Comparison of ENCODE assay signal across 7 cellular contexts in the genomic region with DNA sequence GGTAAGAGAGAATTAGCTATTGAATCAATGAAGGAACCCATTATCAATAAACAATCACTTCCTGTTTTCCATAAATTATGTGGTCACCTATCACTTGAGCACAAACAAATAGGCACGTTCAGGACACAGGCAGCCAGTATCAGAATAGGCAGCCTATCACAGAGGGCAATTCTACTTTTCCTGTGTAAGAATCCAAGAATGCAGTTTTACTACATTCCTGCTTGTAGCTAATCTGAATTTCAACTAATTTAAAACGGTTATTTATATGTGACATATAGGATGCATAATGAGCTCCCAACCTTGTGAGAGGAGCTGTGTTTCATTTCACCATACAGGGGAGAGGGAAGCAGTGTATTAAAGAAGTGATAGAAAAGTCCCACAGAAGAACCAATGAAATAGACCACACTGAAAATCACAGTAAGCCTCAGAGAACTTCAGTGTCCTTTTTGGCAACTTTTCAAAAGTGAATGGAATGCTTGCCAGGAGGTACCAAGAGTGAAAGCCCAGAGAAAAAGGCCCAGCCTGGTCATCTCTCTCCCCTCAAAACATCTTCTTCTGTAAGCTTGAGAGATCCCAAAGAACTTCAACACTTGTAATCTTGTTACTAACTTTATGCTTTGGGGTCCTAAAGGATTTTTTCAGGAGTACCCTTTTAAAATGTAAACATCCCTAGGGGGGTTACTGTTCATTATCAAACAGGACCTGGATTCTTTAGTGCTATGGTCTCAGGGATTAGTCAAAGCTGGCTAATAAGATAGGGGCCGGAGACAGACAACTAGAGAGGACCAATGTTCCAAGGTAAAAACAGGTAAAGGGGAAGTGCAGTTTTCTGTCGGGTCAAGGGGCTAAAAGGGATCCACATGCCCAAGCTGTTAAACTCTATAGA. TPM values are rescaled to one million over a fixed set of nuclear protein-coding genes. Genes with fewer than 3 reads are reported as not detected.
DNase-seq lines count a peak whose midpoint lies in the region; TF ChIP-seq lines count a peak whose summit lies in the region.

No MANE protein-coding gene starts in this region.

- H3K27ac ChIP-seq in MM.1S (ENCODE audit: low read length) (no peak overlapping the region), mesenchymal stem cell (ENCODE audit: low read length, poor library complexity, severe bottlenecking) (peak overlapping the region; percentile 30), vagina (peak overlapping the region; percentile 88)

- H4K8ac ChIP-seq in mesenchymal stem cell (ENCODE audit: low read length), result no peak overlapping the region

- no peak overlapping the region for H2BK12ac ChIP-seq in mesenchymal stem cell (ENCODE audit: low read length in 2 of 2)

- H2AFZ ChIP-seq in MM.1S (ENCODE audit: low read length), result peak overlapping the region; percentile 78
- H2AFZ ChIP-seq in mesenchymal stem cell (ENCODE audit: low read depth, low read length), result peak overlapping the region; percentile 54

- H3K4me3 ChIP-seq in GM08714 (ENCODE audit: low read length) (peak overlapping the region; percentile 75), MM.1S (ENCODE audit: low read length) (peak overlapping the region; percentile 71; the same call in 1 of the 2 replicates), cardiac fibroblast (replicated peaks in 1 of 2; ENCODE audit: low read depth in 2 of 2, low read length in 2 of 2) (peak overlapping the region; percentile 58 to 68), mesenchymal stem cell (ENCODE audit: insufficient read depth in 1 of 2, low read depth in 1 of 2, low read length in 2 of 2) (peak overlapping the region; percentile 81 to 84), vagina (peak overlapping the region; percentile 81 to 84)

- DNase-seq in MM.1S (no peak), cardiac fibroblast (ENCODE audit: low read depth in 2 of 2) (peak; percentile 66 to 76), mesenchymal stem cell (peak; percentile 55), vagina (ENCODE audit: extremely low spot score in 2 of 2) (no peak), UCSD-AML1 (lab: John Stamatoyannopoulos, UW; ENCODE audit: unreplicated experiment) (no peak)
- DNase-seq in activated CD4-positive, CD25-positive, alpha-beta regulatory T cell (lab: John Stamatoyannopoulos, UW), result no peak

- no peaks in the 10 kb centered on the region for H3K9me2 ChIP-seq in MM.1S (replicated peaks; ENCODE audit: insufficient read depth, low read length)

- H3K4ac ChIP-seq in mesenchymal stem cell (ENCODE audit: low read depth in 1 of 2, low read length in 2 of 2), result no peak overlapping the region

- H3K18ac ChIP-seq in mesenchymal stem cell (ENCODE audit: low read depth in 1 of 2, low read length in 2 of 2), result peak overlapping the region; percentile 18 to 89

- H3K23ac ChIP-seq in mesenchymal stem cell (ENCODE audit: low read length in 2 of 2), result no peak overlapping the region

- WGBS in mesenchymal stem cell, result 26% methylated on average over 3 of the region's 4 CpGs

- H3K4me1 ChIP-seq in MM.1S (ENCODE audit: low read length), result peaks cover 31% of the 10 kb centered on the region
- peaks cover 3% of the 10 kb centered on the region for H3K4me1 ChIP-seq in mesenchymal stem cell (ENCODE audit: control insufficient read depth, insufficient read depth, low read depth, low read length)
- H3K4me1 ChIP-seq in vagina, result peaks cover 36% of the 10 kb centered on the region

- H3K14ac ChIP-seq in mesenchymal stem cell (ENCODE audit: low read length in 2 of 2), result no peak overlapping the region

- H4K20me1 ChIP-seq in MM.1S (ENCODE audit: insufficient read depth, low read length), result no peaks in the 10 kb centered on the region

- TF ChIP-seq CTCF in MM.1S (IDR thresholded peaks at IDR 0.05; ENCODE audit: low read length) (no peak), cardiac fibroblast (IDR thresholded peaks at IDR 0.05; ENCODE audit: low read depth, low read length) (no peak), vagina (IDR thresholded peaks at IDR 0.05) (no peak)

- TF ChIP-seq POLR2A in vagina (IDR thresholded peaks at IDR 0.05), result no peak

- peaks cover 4% of the 10 kb centered on the region for H3K79me1 ChIP-seq in mesenchymal stem cell (replicated peaks; ENCODE audit: low read length, poor library complexity, severe bottlenecking)

- H3K27me3 ChIP-seq in MM.1S (replicated peaks; ENCODE audit: insufficient read depth, low read length), result peaks cover 15% of the 10 kb centered on the region; the same call in 1 of the 2 replicates
- H3K27me3 ChIP-seq in mesenchymal stem cell (ENCODE audit: control insufficient read depth in 1 of 2, insufficient read depth in 1 of 2, low read length in 2 of 2), result no peaks in the 10 kb centered on the region
- H3K27me3 ChIP-seq in vagina, result no peaks in the 10 kb centered on the region

- H2AK5ac ChIP-seq in mesenchymal stem cell (ENCODE audit: low read length, severe bottlenecking), result no peak overlapping the region

- no peak overlapping the region for H2BK120ac ChIP-seq in mesenchymal stem cell (ENCODE audit: low read depth, low read length)

- peak overlapping the region; percentile 86 for H3K4me2 ChIP-seq in MM.1S (ENCODE audit: low read depth, low read length)
- H3K4me2 ChIP-seq in mesenchymal stem cell (ENCODE audit: low read length, poor library complexity, severe bottlenecking), result peak overlapping the region; percentile 92

- H4K91ac ChIP-seq in mesenchymal stem cell (ENCODE audit: low read length), result no peak overlapping the region

- H3K9ac ChIP-seq in MM.1S (ENCODE audit: low read length), result peak overlapping the region; percentile 61; the same call in 1 of the 2 replicates
- peak overlapping the region; percentile 88 for H3K9ac ChIP-seq in mesenchymal stem cell (ENCODE audit: low read length)

- intact Hi-C loops in vagina (cut with DNase I), result no loop called here

- H2BK15ac ChIP-seq in mesenchymal stem cell (ENCODE audit: low read depth, poor library complexity, severe bottlenecking), result no peak overlapping the region

- no peaks in the 10 kb centered on the region for H3K36me3 ChIP-seq in MM.1S (replicated peaks; ENCODE audit: insufficient read depth, low read length)
- H3K36me3 ChIP-seq in mesenchymal stem cell (ENCODE audit: control insufficient read depth in 1 of 2, insufficient read depth in 2 of 2, low read depth in 1 of 2, low read length in 2 of 2), result peaks cover 0 to 21% of the 10 kb centered on the region in 2 experiments
- H3K36me3 ChIP-seq in vagina, result no peaks in the 10 kb centered on the region

- H3K9me3 ChIP-seq in MM.1S (replicated peaks; ENCODE audit: insufficient read depth, low read length) (no peaks in the 10 kb centered on the region), mesenchymal stem cell (ENCODE audit: control insufficient read depth, low read length) (no peaks in the 10 kb centered on the region), vagina (no peaks in the 10 kb centered on the region)

- no peak overlapping the region for H2BK5ac ChIP-seq in mesenchymal stem cell (ENCODE audit: low read depth, low read length, poor library complexity, severe bottlenecking)

- no peaks in the 10 kb centered on the region for H3K79me2 ChIP-seq in MM.1S (ENCODE audit: low read length)

- peaks cover 18% of the 10 kb centered on the region for H3F3A ChIP-seq in MM.1S (ENCODE audit: insufficient read depth, low read length)

RNA-seq across cellular contexts. Expression of gene IMMP2L, which starts 1.3 kb away (rescaled TPM):
- polyA plus RNA-seq in mesenchymal stem cell (2013, experiment 1 of 2), result 5.8 TPM
- 4.8 TPM for polyA plus RNA-seq in mesenchymal stem cell (2013, experiment 2 of 2)
- total RNA-seq in vagina, result 13.3 TPM

Comparison
In these comparisons a context has a peak if more than half of its experiments do, and no peak if none do; other contexts are left out.
1. DNase-seq: peak in cardiac fibroblast (2 of 2) and mesenchymal stem cell (single experiment); none in MM.1S (single experiment), vagina (0 of 2), activated CD4-positive, CD25-positive, alpha-beta regulatory T cell (0 of 4) and UCSD-AML1 (single experiment).
2. Peak in every context shown above with its lines, with median percentiles within 50 percentile points of each other: H3K4me3 ChIP-seq.